In the genomic region with DNA sequence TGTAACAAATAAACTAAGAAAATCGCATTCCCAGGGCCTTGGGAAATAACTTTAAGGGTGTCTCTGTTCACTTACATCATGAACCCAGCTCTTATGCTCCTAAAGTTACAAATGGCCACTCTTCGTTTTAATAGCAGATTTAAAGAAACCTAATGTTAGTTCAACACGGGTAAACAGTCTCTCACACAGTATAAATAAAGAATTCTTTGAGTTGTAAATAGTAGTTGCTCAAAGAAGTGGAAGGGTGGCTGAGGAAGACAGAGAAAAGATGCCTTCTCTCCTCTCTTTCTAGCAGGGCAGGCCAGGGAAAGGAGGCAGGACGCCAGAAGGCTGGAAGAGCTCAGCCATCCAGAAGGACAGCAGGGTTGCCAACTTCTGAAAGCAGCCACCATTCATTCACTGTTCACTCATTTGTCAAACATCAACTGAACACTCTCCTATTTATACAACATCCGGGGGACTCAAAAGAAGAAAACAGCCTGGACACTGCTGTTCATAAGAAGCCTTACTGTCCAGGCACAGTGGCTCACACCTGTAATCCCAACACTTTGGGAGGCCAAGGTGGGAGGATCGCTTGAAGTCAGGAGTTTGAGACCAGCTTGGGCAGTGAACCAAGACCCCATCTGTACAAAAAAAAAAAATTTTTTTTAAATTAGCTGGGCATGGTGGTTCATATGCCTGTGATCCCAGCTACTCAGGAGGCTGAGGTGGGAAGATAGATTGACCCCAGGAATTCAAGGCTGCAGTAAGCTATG, we compare ENCODE assay signal across 1 cellular context.
TF ChIP-seq lines count a peak whose summit lies in the region.

No MANE protein-coding gene starts in this region.

TF ChIP-seq in endothelial cell of umbilical vein, 7 proteins besides CTCF, POLR2A, EP300 and RAD21:
- no peak for TF ChIP-seq FOS (IDR thresholded peaks at IDR 0.05; ENCODE audit: borderline replicate concordance, insufficient read depth, low read length)
- TF ChIP-seq GATA2 (IDR thresholded peaks at IDR 0.05; ENCODE audit: insufficient read depth, insufficient read length, low read depth, low read length), result no peak
- TF ChIP-seq POLR2AphosphoS5 (IDR thresholded peaks at IDR 0.05; ENCODE audit: insufficient read depth, low read depth, low read length), result no peak
- TF ChIP-seq MYC (IDR thresholded peaks at IDR 0.05; ENCODE audit: low read depth, low read length), result no peak
- TF ChIP-seq, protein P1, sequence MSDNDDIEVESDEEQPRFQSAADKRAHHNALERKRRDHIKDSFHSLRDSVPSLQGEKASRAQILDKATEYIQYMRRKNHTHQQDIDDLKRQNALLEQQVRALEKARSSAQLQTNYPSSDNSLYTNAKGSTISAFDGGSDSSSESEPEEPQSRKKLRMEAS (IDR thresholded peaks at IDR 0.05; ENCODE audit: insufficient read depth, insufficient read length), result no peak
- no peak for TF ChIP-seq JUN (IDR thresholded peaks at IDR 0.05; ENCODE audit: borderline replicate concordance, insufficient read depth, insufficient read length, low read depth)
- no peak for TF ChIP-seq EZH2 (IDR thresholded peaks at IDR 0.05; ENCODE audit: borderline replicate concordance, low read depth, low read length, severe bottlenecking)
TF ChIP-seq in endothelial cell of umbilical vein: peak in this region for 0.
